In the genomic region with DNA sequence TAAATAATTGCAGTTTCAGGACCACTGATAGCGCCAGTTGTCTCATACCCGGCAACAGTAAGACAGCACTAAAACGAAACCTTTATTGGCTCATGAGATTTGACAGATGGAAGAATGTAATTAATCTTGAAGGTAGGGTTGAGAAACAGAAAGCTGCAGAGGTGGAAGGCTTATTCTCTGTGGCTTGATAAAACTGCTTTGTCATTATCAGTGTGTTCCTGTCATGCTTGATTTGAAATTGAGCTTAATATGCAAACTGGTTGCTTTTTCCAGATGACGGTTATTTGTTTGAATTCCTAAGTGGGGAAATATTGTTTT, we compare ENCODE assay signal across 8 cellular contexts. TPM values are rescaled to one million over a fixed set of nuclear protein-coding genes. Genes with fewer than 3 reads are reported as not detected.
DNase-seq lines count a peak whose midpoint lies in the region; ATAC-seq lines count a peak whose summit lies in the region.

No MANE protein-coding gene starts in this region.

- DNase-seq in activated T-cell treated with anti-CD3 and anti-CD28 coated beads, Interleukin-2, amount 50 U/mL, for 72 hours = peak in 1 of 2 donors; percentile 9
- DNase-seq in activated T-cell treated with anti-CD3 and anti-CD28 coated beads for 4 hours = no peak
- peak; percentile 91 for DNase-seq in NOMO-1 treated with DMSO at 0.1 percent for 48 hours (lab: John Stamatoyannopoulos, UW; ENCODE audit: unreplicated experiment)
- peak; percentile 23 to 44 for DNase-seq in T47D (ENCODE audit: low read depth in 1 of 2, low spot score in 1 of 2)
- DNase-seq in substantia nigra (lab: John Stamatoyannopoulos, UW) = peak in 1 of 49 donors; percentile 54
- no peak for DNase-seq in NCI-H1436 (lab: John Stamatoyannopoulos, UW)

- H3K36me3 Mint-ChIP-seq in activated T-cell treated with anti-CD3 and anti-CD28 coated beads, Interleukin-2, amount 50 U/mL, for 72 hours (ENCODE audit: insufficient read depth in 2 of 2) = peaks cover 2% of the 10 kb centered on the region in 2 donors

- H3K27ac ChIP-seq in layer of hippocampus (ENCODE audit: low read depth, low read length) (peak overlapping the region; percentile 93), substantia nigra (ENCODE audit: low read depth, low read length, poor library complexity, severe bottlenecking) (peak overlapping the region; percentile 92)

- H3K27ac Mint-ChIP-seq in activated T-cell treated with anti-CD3 and anti-CD28 coated beads, Interleukin-2, amount 50 U/mL, for 72 hours = peak overlapping the region; percentile 80

- H3K9me3 Mint-ChIP-seq in activated T-cell treated with anti-CD3 and anti-CD28 coated beads, Interleukin-2, amount 50 U/mL, for 72 hours = peaks cover 0 to 1% of the 10 kb centered on the region in 2 donors

- H3K27me3 Mint-ChIP-seq in activated T-cell treated with anti-CD3 and anti-CD28 coated beads, Interleukin-2, amount 50 U/mL, for 72 hours (ENCODE audit: low read depth) = no peaks in the 10 kb centered on the region

- in situ Hi-C loops in T47D (cut with HindIII; ENCODE audit: low pct_unique_long_range_greater_than_20kb, low sequenced_read_pairs) = no loop called here

- H3K4me3 Mint-ChIP-seq in activated T-cell treated with anti-CD3 and anti-CD28 coated beads, Interleukin-2, amount 50 U/mL, for 72 hours = peak overlapping the region; percentile 91 to 94

- no peaks in the 10 kb centered on the region for H3K27me3 ChIP-seq in layer of hippocampus (ENCODE audit: control insufficient read depth, insufficient read depth, low read length)

- H3K4me1 Mint-ChIP-seq in activated T-cell treated with anti-CD3 and anti-CD28 coated beads, Interleukin-2, amount 50 U/mL, for 72 hours (ENCODE audit: low read depth) = peaks cover 40% of the 10 kb centered on the region

- peak; percentile 31 to 37 for ATAC-seq in activated T-cell treated with anti-CD3 and anti-CD28 coated beads, Interleukin-2, amount 50 U/mL, for 72 hours (replicated peaks in 1 of 2)
- ATAC-seq in GM18498 (IDR thresholded peaks at IDR 0.05; ENCODE audit: unreplicated experiment) = no peak

RNA-seq across cellular contexts. Expression of gene ATP6V0A1, which starts 1.3 kb away (rescaled TPM):
- total RNA-seq in activated T-cell treated with anti-CD3 and anti-CD28 coated beads, Interleukin-2, amount 50 U/mL, for 72 hours = 10 to 100 TPM; 22.1 TPM

RNA-seq across cellular contexts. Expression of gene CAVIN1, which starts 36.9 kb away (rescaled TPM):
- total RNA-seq in activated T-cell treated with anti-CD3 and anti-CD28 coated beads, Interleukin-2, amount 50 U/mL, for 72 hours = 1 to 10 TPM; 2.4 to 4.3 TPM

Comparison
In these comparisons a context has a peak if more than half of its experiments do, and no peak if none do; other contexts are left out.
1. DNase-seq: peak in NOMO-1 treated with DMSO at 0.1 percent for 48 hours (single experiment) and T47D (2 of 2); none in activated T-cell treated with anti-CD3 and anti-CD28 coated beads for 4 hours (single experiment) and NCI-H1436 (single experiment).